1 cellular context compared by ENCODE assay signal in genomic region chr6:33877982-33878381, GRCh38.
TF ChIP-seq lines count a peak whose summit lies in the region.

No MANE protein-coding gene starts in this region.

TF ChIP-seq in SK-N-SH treated with all-trans-retinoic acid at 6 μM for 48 hours, 23 proteins besides CTCF, POLR2A, EP300 and RAD21 (continued from another document):
- no peak for TF ChIP-seq TSHZ2 (CRISPR knock-in tag; IDR thresholded peaks at IDR 0.05)
- TF ChIP-seq, protein P1, sequence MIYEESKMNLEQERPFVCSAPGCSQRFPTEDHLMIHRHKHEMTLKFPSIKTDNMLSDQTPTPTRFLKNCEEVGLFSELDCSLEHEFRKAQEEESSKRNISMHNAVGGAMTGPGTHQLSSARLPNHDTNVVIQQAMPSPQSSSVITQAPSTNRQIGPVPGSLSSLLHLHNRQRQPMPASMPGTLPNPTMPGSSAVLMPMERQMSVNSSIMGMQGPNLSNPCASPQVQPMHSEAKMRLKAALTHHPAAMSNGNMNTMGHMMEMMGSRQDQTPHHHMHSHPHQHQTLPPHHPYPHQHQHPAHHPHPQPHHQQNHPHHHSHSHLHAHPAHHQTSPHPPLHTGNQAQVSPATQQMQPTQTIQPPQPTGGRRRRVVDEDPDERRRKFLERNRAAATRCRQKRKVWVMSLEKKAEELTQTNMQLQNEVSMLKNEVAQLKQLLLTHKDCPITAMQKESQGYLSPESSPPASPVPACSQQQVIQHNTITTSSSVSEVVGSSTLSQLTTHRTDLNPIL (CRISPR knock-in tag; IDR thresholded peaks at IDR 0.05; ENCODE audit: low read depth): no peak
